8 cellular contexts compared by ENCODE assay signal in the genomic region with DNA sequence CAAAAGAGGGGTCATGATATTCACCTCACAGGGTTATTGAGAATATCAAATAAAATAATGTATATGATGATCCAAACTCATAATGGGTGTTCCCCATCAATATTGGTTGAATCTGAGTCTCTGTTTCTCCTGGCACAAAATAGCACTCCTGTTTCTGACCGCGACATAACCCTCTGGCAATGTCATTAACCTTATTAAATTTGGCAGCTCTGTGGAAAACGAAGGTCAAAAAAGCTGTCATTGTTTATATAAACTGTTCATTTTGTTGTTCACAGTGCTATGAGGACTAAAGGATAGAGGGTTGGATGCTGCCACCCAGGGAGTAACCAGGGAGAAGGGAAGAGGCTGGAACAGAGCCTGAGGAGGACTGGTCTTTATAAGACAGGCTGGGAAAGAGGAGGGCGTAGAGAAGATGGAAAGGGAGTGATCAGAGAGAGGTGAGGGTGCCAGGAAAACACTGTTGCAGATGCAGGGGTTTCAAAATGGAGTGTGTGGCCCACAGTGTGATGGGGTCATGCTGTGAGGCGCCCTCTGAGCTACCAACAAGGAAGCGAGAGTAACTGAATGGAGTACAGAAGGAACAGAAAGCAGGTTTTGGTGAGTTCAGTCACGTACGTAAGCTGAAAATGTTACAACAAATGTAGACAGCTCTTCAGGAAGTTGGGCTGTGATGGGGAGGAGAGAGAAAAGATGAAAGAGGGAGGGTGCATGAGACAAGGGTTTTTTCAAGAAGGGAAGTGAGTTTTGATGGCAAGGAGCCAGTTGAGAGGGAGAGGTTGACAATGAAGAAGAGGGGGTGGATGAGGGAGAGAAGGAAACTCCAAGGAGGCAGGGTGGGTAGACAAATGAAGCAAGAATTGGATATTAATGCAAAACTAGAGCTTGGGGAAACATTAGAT.
A peak's percentile ranks its signal among the peaks of the same experiment; 100 is the strongest.
DNase-seq lines count a peak whose midpoint lies in the region; ATAC-seq and TF ChIP-seq lines count a peak whose summit lies in the region.

No MANE protein-coding gene starts in this region.

- peak; percentile 24 for DNase-seq in activated CD8-positive, alpha-beta memory T cell treated with anti-CD3 and anti-CD28 coated beads, Interleukin-2, amount 50 U/mL, for 1 hour (ENCODE audit: extremely low read depth)
- no peak for DNase-seq in activated CD8-positive, alpha-beta memory T cell treated with anti-CD3 and anti-CD28 coated beads for 24 hours
- DNase-seq in OCI-LY7 (ENCODE audit: low spot score) (peak; percentile 74), germinal center (ENCODE audit: low spot score) (peak; percentile 72), NCI-H2171 treated with DMSO at 0.1 percent for 48 hours (lab: John Stamatoyannopoulos, UW) (no peak), HuH-7.5 (ENCODE audit: low spot score) (no peak)

- no peaks in the 10 kb centered on the region for H3K9me3 ChIP-seq in OCI-LY7 (ENCODE audit: low read length)

- H3K4me2 ChIP-seq in OCI-LY7 (ENCODE audit: low read length): peak overlapping the region; percentile 24; the same call in 1 of the 2 replicates

- no peaks in the 10 kb centered on the region for H3K9me2 ChIP-seq in OCI-LY7 (ENCODE audit: insufficient read depth, low read length)

- intact Hi-C loops in OCI-LY7 (cut with micrococcal nuclease; ENCODE audit: unreplicated experiment): no loop called here

- no peaks in the 10 kb centered on the region for H4K20me1 ChIP-seq in OCI-LY7 (ENCODE audit: insufficient read depth, low read length)

- H3K79me2 ChIP-seq in OCI-LY7 (ENCODE audit: insufficient read depth, low read depth, low read length): no peaks in the 10 kb centered on the region

- H2AFZ ChIP-seq in OCI-LY7 (ENCODE audit: low read length): peak overlapping the region; percentile 64; the same call in 1 of the 2 replicates

- H3K4me3 ChIP-seq in OCI-LY7 (ENCODE audit: low read depth, low read length, poor library complexity, severe bottlenecking): no peak overlapping the region

- H3K36me3 ChIP-seq in OCI-LY7 (ENCODE audit: insufficient read depth, low read length): no peaks in the 10 kb centered on the region

- CTCF ChIA-PET in OCI-LY7 (lab: Charles Lee; ENCODE audit: unreplicated experiment): interaction anchor here (0.8 to 1.4 kb wide), 4 partner anchors 18 to 366 kb away, joined by 3 to 8 read pairs (median 4); no protein-coding TSS in a partner anchor

- peak overlapping the region; percentile 45 for H3K27ac ChIP-seq in OCI-LY7 (ENCODE audit: low read depth, low read length, poor library complexity, severe bottlenecking)

- ATAC-seq in HG02852 (IDR thresholded peaks at IDR 0.05; ENCODE audit: unreplicated experiment) (peak; percentile 99), HG02970 (IDR thresholded peaks at IDR 0.05; ENCODE audit: low FRiP score, unreplicated experiment) (no peak)

- POLR2A ChIA-PET in OCI-LY7 (lab: Charles Lee): interaction anchor here (0.6 to 3.6 kb wide), 16 partner anchors 10 to 670 kb away, joined by 3 to 19 read pairs (median 4); partner anchors contain the start of gene ZC3H12D

- BruUV-seq in OCI-LY7 (replicated peaks; lab: Mats Ljungman, UMichigan): no TSS peak

- TF ChIP-seq CTCF in OCI-LY7 (conservative IDR thresholded peaks at IDR 0.05; ENCODE audit: low read length): no peak

- H3K4me1 ChIP-seq in OCI-LY7 (ENCODE audit: insufficient read depth, low read length, poor library complexity, severe bottlenecking): peaks cover 19% of the 10 kb centered on the region

Comparison
In these comparisons a context has a peak if more than half of its experiments do, and no peak if none do; other contexts are left out.
1. DNase-seq: peak in activated CD8-positive, alpha-beta memory T cell treated with anti-CD3 and anti-CD28 coated beads, Interleukin-2, amount 50 U/mL, for 1 hour (single experiment), OCI-LY7 (single experiment) and germinal center (single experiment); none in activated CD8-positive, alpha-beta memory T cell treated with anti-CD3 and anti-CD28 coated beads for 24 hours (single experiment), NCI-H2171 treated with DMSO at 0.1 percent for 48 hours (single experiment) and HuH-7.5 (single experiment).